Comparison of ENCODE assay signal across 16 cellular contexts in the genomic region with DNA sequence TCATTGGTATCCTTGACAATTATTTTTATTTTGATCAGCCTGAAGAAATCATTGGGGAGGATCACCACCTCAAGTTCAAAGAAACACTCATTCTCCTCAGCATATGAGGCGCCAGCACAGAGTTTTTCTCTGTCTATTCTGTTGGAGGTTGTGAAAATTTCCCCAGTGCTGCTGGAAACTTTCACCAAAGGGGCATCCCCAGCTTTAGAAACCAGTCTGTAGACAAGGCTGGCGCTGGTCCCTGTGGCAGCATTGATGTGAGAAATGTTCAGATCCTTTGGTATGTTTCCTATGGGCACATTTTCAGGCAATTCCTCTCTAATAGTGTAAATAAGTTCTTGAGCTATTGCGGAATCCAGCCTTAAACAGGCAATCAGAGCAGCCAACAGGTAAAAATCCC. TPM values are rescaled to one million over a fixed set of nuclear protein-coding genes. Genes with fewer than 3 reads are reported as not detected.
A peak's percentile ranks its signal among the peaks of the same experiment; 100 is the strongest.
DNase-seq lines count a peak whose midpoint lies in the region; ATAC-seq and TF ChIP-seq lines count a peak whose summit lies in the region.
"Had no signal": no experiment of that assay in that cellular context is flagged by ENCODE, and none has a peak within 500 bp of the region (broad histone marks: within the 10 kb centered on the region; RNA-seq: fewer than 3 reads in every experiment).

No MANE protein-coding gene starts in this region.

- TF ChIP-seq POLR2A in heart left ventricle (IDR thresholded peaks at IDR 0.05), result no peak

- H3K36me3 Mint-ChIP-seq in GM23338 (ENCODE audit: low read depth), result no peaks in the 10 kb centered on the region

- no peaks in the 10 kb centered on the region for H3K36me3 ChIP-seq in heart left ventricle
- H3K36me3 ChIP-seq in mesodermal cell (ENCODE audit: control insufficient read depth, insufficient read depth, low read length), result no peaks in the 10 kb centered on the region
- H3K36me3 ChIP-seq in GM23338 (ENCODE audit: insufficient read depth), result no peaks in the 10 kb centered on the region
- H3K36me3 ChIP-seq: gastrocnemius medialis, HAP-1 had no signal

- H3F3A ChIP-seq in GM23338 (replicated peaks; ENCODE audit: low read depth), result no peaks in the 10 kb centered on the region

- WGBS in heart left ventricle, 4 donors, result 77 to 90% (median 88%) methylated on average over 3 of the region's 3 CpGs
- no CpG with 5 or more reads among the region's 3 CpGs for WGBS in mesodermal cell (ENCODE audit: insufficient coverage in 2 of 2), 2 experiments

- no peaks in the 10 kb centered on the region for H3K79me2 ChIP-seq in GM23338 (replicated peaks; ENCODE audit: insufficient read depth)

- no peak overlapping the region for H3K27ac ChIP-seq in heart left ventricle
- H3K27ac ChIP-seq in coronary artery, result no peak overlapping the region
- H3K27ac ChIP-seq in mesodermal cell (ENCODE audit: low read depth, low read length, severe bottlenecking), result no peak overlapping the region
- H3K27ac ChIP-seq in GM23338 (ENCODE audit: low read depth), result no peak overlapping the region
- H3K27ac ChIP-seq: gastrocnemius medialis had no signal

- H3K4me3 ChIP-seq in heart left ventricle (peak overlapping the region in 11 of 12 donors; percentile 4 to 82 (median 78)), coronary artery (peak overlapping the region; percentile 83), mesodermal cell (ENCODE audit: extremely low read depth, insufficient read depth, low read length, poor library complexity, severe bottlenecking) (peak overlapping the region; percentile 6), GM23338 (no peak overlapping the region)

- no peak overlapping the region for H3K27ac Mint-ChIP-seq in GM23338
- H3K27ac Mint-ChIP-seq: activated T-helper 1 cell treated with anti-CD3 and anti-CD28 coated beads, Interleukin-12 subunit alpha, Interleukin-12 subunit beta, Interleukin-2, Interleukin-4 antibody, amounts not matched to agents 30 ng/mL and 10 ng/mL and 1 ng/mL, durations not matched to agents 14 hours and 24 hours and 36 hours; stimulated activated naive B cell treated with anti-CD40 and anti-IgM and Interleukin-4, amounts not matched to agents 10 μg/mL and 1 μg/mL and 100 μg/mL, for 72 hours had no signal

- no peaks in the 10 kb centered on the region for H3K9me2 ChIP-seq in GM23338 (ENCODE audit: insufficient read depth)

- no peaks in the 10 kb centered on the region; the same call in 2 of the 3 replicates for H3K9me3 Mint-ChIP-seq in GM23338
- H3K9me3 Mint-ChIP-seq: activated T-helper 1 cell treated with anti-CD3 and anti-CD28 coated beads, Interleukin-12 subunit alpha, Interleukin-12 subunit beta, Interleukin-2, Interleukin-4 antibody, amounts not matched to agents 30 ng/mL and 10 ng/mL and 1 ng/mL, durations not matched to agents 14 hours and 24 hours and 36 hours; stimulated activated naive B cell treated with anti-CD40 and anti-IgM and Interleukin-4, amounts not matched to agents 10 μg/mL and 1 μg/mL and 100 μg/mL, for 72 hours had no signal

- no peaks in the 10 kb centered on the region for H4K20me1 ChIP-seq in GM23338 (replicated peaks; ENCODE audit: insufficient read depth)

- H3K4me2 ChIP-seq in GM23338, result no peak overlapping the region; the same call in 1 of the 2 replicates

- no peak for TF ChIP-seq CTCF in heart left ventricle (IDR thresholded peaks at IDR 0.05)
- no peak for TF ChIP-seq CTCF in coronary artery (IDR thresholded peaks at IDR 0.05)
- TF ChIP-seq CTCF in GM23338 (conservative IDR thresholded peaks at IDR 0.05; ENCODE audit: low read depth in 2 of 2), result no peak

- H3K27me3 ChIP-seq in heart left ventricle, result peaks cover 0 to 10% (median 0%) of the 10 kb centered on the region in 9 donors
- peaks cover 12% of the 10 kb centered on the region for H3K27me3 ChIP-seq in GM23338 (ENCODE audit: insufficient read depth)
- H3K27me3 ChIP-seq: gastrocnemius medialis had no signal

- H2AFZ ChIP-seq in GM23338, result no peak overlapping the region

- intact Hi-C loops in heart left ventricle (cut with DNase I) (loop anchor here (5.0 to 10.0 kb wide), 13 partner anchors 141 to 1573 kb away; no protein-coding TSS in a partner anchor), Right ventricle myocardium superior (cut with DNase I) (loop anchor here (5.0 to 10.0 kb wide), 2 partner anchors 151 to 1293 kb away; no protein-coding TSS in a partner anchor)

- ATAC-seq in heart left ventricle (no peak), Right ventricle myocardium superior (ENCODE audit: poor library complexity) (no peak), GM23338 (no peak), HG02798 (IDR thresholded peaks at IDR 0.05; ENCODE audit: poor library complexity, unreplicated experiment) (no peak)
- ATAC-seq: gastrocnemius medialis; stimulated activated naive B cell treated with anti-CD40 and anti-IgM and Interleukin-4, amounts not matched to agents 10 μg/mL and 1 μg/mL and 100 μg/mL, for 72 hours had no signal

- no peaks in the 10 kb centered on the region for H3K9me3 ChIP-seq in heart left ventricle
- H3K9me3 ChIP-seq in mesodermal cell (ENCODE audit: control insufficient read depth, low read length), result no peaks in the 10 kb centered on the region
- H3K9me3 ChIP-seq: gastrocnemius medialis, HAP-1 had no signal

- H3K4me1 ChIP-seq in heart left ventricle (peaks cover 0 to 37% (median 6%) of the 10 kb centered on the region in 12 donors), mesodermal cell (ENCODE audit: control insufficient read depth, insufficient read depth, low read length, poor library complexity, severe bottlenecking) (no peaks in the 10 kb centered on the region), GM23338 (ENCODE audit: insufficient read depth) (peaks cover 17% of the 10 kb centered on the region)

- no peak for DNase-seq in heart left ventricle
- DNase-seq in Right ventricle myocardium superior, result no peak
- no peak for DNase-seq in coronary artery (ENCODE audit: low spot score)
- DNase-seq in epidermal melanocyte (ENCODE audit: insufficient read length, low spot score), result no peak
- no peak for DNase-seq in NCI-H82 treated with DMSO at 0.1 percent for 48 hours (lab: John Stamatoyannopoulos, UW; ENCODE audit: unreplicated experiment)
- no peak for DNase-seq in GM23338 (ENCODE audit: low spot score)
- DNase-seq: ACHN; gastrocnemius medialis; NCI-H187 treated with DMSO at 0.1 percent for 48 hours; NCI-H774; RPMI8226; stimulated activated naive B cell treated with anti-CD40 and anti-IgM and Interleukin-4, amounts not matched to agents 10 μg/mL and 1 μg/mL and 100 μg/mL, for 72 hours had no signal

- H3K27me3 Mint-ChIP-seq in GM23338 (ENCODE audit: insufficient read depth, low read depth, poor library complexity), result peaks cover 3% of the 10 kb centered on the region
- H3K27me3 Mint-ChIP-seq: stimulated activated naive B cell treated with anti-CD40 and anti-IgM and Interleukin-4, amounts not matched to agents 10 μg/mL and 1 μg/mL and 100 μg/mL, for 72 hours had no signal

- H3K4me1 Mint-ChIP-seq in GM23338, result peaks cover 5% of the 10 kb centered on the region; the same call in 2 of the 3 replicates

- H3K4me3 Mint-ChIP-seq in GM23338, result no peak overlapping the region
- H3K4me3 Mint-ChIP-seq: activated T-helper 1 cell treated with anti-CD3 and anti-CD28 coated beads, Interleukin-12 subunit alpha, Interleukin-12 subunit beta, Interleukin-2, Interleukin-4 antibody, amounts not matched to agents 30 ng/mL and 10 ng/mL and 1 ng/mL, durations not matched to agents 14 hours and 24 hours and 36 hours had no signal

TF ChIP-seq in GM23338, 12 proteins besides CTCF, POLR2A, EP300 and RAD21:
- TF ChIP-seq, protein P1, sequence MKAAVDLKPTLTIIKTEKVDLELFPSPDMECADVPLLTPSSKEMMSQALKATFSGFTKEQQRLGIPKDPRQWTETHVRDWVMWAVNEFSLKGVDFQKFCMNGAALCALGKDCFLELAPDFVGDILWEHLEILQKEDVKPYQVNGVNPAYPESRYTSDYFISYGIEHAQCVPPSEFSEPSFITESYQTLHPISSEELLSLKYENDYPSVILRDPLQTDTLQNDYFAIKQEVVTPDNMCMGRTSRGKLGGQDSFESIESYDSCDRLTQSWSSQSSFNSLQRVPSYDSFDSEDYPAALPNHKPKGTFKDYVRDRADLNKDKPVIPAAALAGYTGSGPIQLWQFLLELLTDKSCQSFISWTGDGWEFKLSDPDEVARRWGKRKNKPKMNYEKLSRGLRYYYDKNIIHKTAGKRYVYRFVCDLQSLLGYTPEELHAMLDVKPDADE (IDR thresholded peaks at IDR 0.05), result no peak

RNA-seq across cellular contexts. Expression of a gene that starts 2.1 kb away (rescaled TPM):
- total RNA-seq in heart left ventricle (10 to 100 TPM; 13.6 to 26.9 (median 21.6) TPM), Right ventricle myocardium superior (10.0 TPM)
- polyA plus RNA-seq in heart left ventricle (10 to 100 TPM in 1 of 2 donors, 1 to 10 TPM in 1; 3.0 to 39.6 TPM), GM23338 (2016; fragmentation: Nextera tagmentation; extraction: Ambion mirVana) (0.23 and 0.52 TPM in 2 replicates)
- 3.8 TPM for polyA plus RNA-seq in mesodermal cell (2013, experiment 1 of 2)
- 3.9 TPM for polyA plus RNA-seq in mesodermal cell (2013, experiment 2 of 2)
- 0.31 and 0.82 TPM in 2 replicates for total RNA-seq in GM23338 (2014; rRNA removed; shearing (Covaris generic))
